Comparison of ENCODE assay signal across 1 cellular context in genomic region chr19:19624032-19624570, GRCh38.
TF ChIP-seq lines count a peak whose summit lies in the region.

No MANE protein-coding gene starts in this region.

TF ChIP-seq in GM12878, 131 proteins besides CTCF, POLR2A, EP300 and RAD21:
- TF ChIP-seq HDGF (IDR thresholded peaks at IDR 0.05) (no peak), SUPT20H (IDR thresholded peaks at IDR 0.05; ENCODE audit: borderline replicate concordance, control insufficient read depth, low read depth, low read length) (no peak), KAT2A (conservative IDR thresholded peaks at IDR 0.05; ENCODE audit: control insufficient read depth, low read depth, low read length) (no peak), SIN3A (IDR thresholded peaks at IDR 0.05; ENCODE audit: low read depth, low read length) (no peak), BCL3 (IDR thresholded peaks at IDR 0.05; ENCODE audit: borderline replicate concordance, insufficient read depth, low read depth, low read length, poor library complexity, severe bottlenecking) (no peak), ZBTB33 (IDR thresholded peaks at IDR 0.05) (0 out of 2 replicates have a peak, but pooled peaks have one; percentile 52), ZBTB40 (IDR thresholded peaks at IDR 0.05; ENCODE audit: borderline replicate concordance) (no peak)
